In genomic region chr10:31759816-31760626, GRCh38 we compare ENCODE assay signal across 8 cellular contexts.
A peak's percentile ranks its signal among the peaks of the same experiment; 100 is the strongest.
DNase-seq lines count a peak whose midpoint lies in the region; ATAC-seq and TF ChIP-seq lines count a peak whose summit lies in the region.

No MANE protein-coding gene starts in this region.

- H3K4me3 ChIP-seq in AG10803 (ENCODE audit: low read length) (peak overlapping the region; percentile 94), spleen (peak overlapping the region; percentile 62 to 95 (median 78))

- H3K4me1 ChIP-seq in spleen = peaks cover 4 to 24% (median 17%) of the 10 kb centered on the region in 6 donors

- WGBS in spleen, 5 donors = 0 to 1% (median 1%) methylated on average over 38 to 61 of the region's 61 CpGs

- intact Hi-C loops in spleen (cut with DNase I; ENCODE audit: low total_unique reads) = loop anchor here (10.0 kb wide), 1 partner anchor 445 kb away; the partner anchor contains the start of gene ZEB1

- ATAC-seq in GM19035 (IDR thresholded peaks at IDR 0.05; ENCODE audit: unreplicated experiment) (peak; percentile 94), HG03342 (IDR thresholded peaks at IDR 0.05; ENCODE audit: unreplicated experiment) (peak; percentile 94)
- ATAC-seq in activated CD4-positive, CD25-positive, alpha-beta regulatory T cell treated with anti-CD3 and anti-CD28 coated beads, Interleukin-2, amount 50 U/mL, for 24 hours = peak; percentile 90 to 92

- no peaks in the 10 kb centered on the region for H3K36me3 ChIP-seq in spleen

- peak in 2 of 3 donors; percentile 44 to 88 for TF ChIP-seq POLR2A in spleen (IDR thresholded peaks at IDR 0.05)

- H3K27me3 ChIP-seq in spleen (replicated peaks in 1 of 7) = no peaks in the 10 kb centered on the region

- no peak for TF ChIP-seq CTCF in AG10803 (conservative IDR thresholded peaks at IDR 0.05; ENCODE audit: low read length)
- peak in 2 of 11 experiments; percentile 26 to 28 for TF ChIP-seq CTCF in spleen (IDR thresholded peaks at IDR 0.05 in 8 of 11, conservative IDR thresholded peaks at IDR 0.05 in 3 of 11)

- no peaks in the 10 kb centered on the region for H3K9me3 ChIP-seq in spleen

- DNase-seq in AG10803 (ENCODE audit: low read depth) (peak; percentile 99), NCI-H446 (lab: John Stamatoyannopoulos, UW) (peak; percentile 92 to 98), cerebellar cortex (ENCODE audit: low spot score) (peak; percentile 99), iris pigment epithelial cell (ENCODE audit: low read depth) (peak; percentile 99), spleen (peak; percentile 98)

- H3K27ac ChIP-seq in spleen = peak overlapping the region; percentile 87 to 94 (median 93)

Comparison
In these comparisons a context has a peak if more than half of its experiments do, and no peak if none do; other contexts are left out.
1. Peak in every context shown above with its lines: DNase-seq, ATAC-seq, H3K4me3 ChIP-seq and H3K27ac ChIP-seq.